Comparison of ENCODE assay signal across 23 cellular contexts in genomic region chr20:7497985-7498384, GRCh38.
DNase-seq lines count a peak whose midpoint lies in the region; ATAC-seq, FAIRE-seq and TF ChIP-seq lines count a peak whose summit lies in the region.
"Had no signal": no experiment of that assay in that cellular context is flagged by ENCODE, and none has a peak within 500 bp of the region (broad histone marks: within the 10 kb centered on the region; RNA-seq: fewer than 3 reads in every experiment).

No MANE protein-coding gene starts in this region.

- no peaks in the 10 kb centered on the region for H3F3A ChIP-seq in PC-3 (ENCODE audit: low read length, unreplicated experiment)

- 11% methylated on average over 1 of the region's 1 CpG for WGBS in mesenchymal stem cell

- no peak overlapping the region for H3K23ac ChIP-seq in mesenchymal stem cell (ENCODE audit: low read length in 2 of 2)

- H2AK5ac ChIP-seq in mesenchymal stem cell (ENCODE audit: low read length, severe bottlenecking): no peak overlapping the region

- H2BK120ac ChIP-seq in mesenchymal stem cell (ENCODE audit: low read depth, low read length): no peak overlapping the region

- H3K4me1 ChIP-seq in PC-3 (ENCODE audit: insufficient read depth, low read length) (peaks cover 15% of the 10 kb centered on the region), endothelial cell of umbilical vein (ENCODE audit: control insufficient read depth, extremely low read depth, insufficient read depth, low read length) (peaks cover 25% of the 10 kb centered on the region), mesenchymal stem cell (ENCODE audit: control insufficient read depth, insufficient read depth, low read depth, low read length) (peaks cover 5% of the 10 kb centered on the region)
- H3K4me1 ChIP-seq: BE2C, transverse colon had no signal

- no peaks in the 10 kb centered on the region for H3K79me1 ChIP-seq in mesenchymal stem cell (replicated peaks; ENCODE audit: low read length, poor library complexity, severe bottlenecking)

- H3K9me2 ChIP-seq in PC-3 (replicated peaks; ENCODE audit: low read length): no peaks in the 10 kb centered on the region

- peak overlapping the region; percentile 0; the same call in 1 of the 2 replicates for H3K27ac ChIP-seq in PC-3 (ENCODE audit: low read length)
- peak overlapping the region; percentile 69 for H3K27ac ChIP-seq in endothelial cell of umbilical vein (ENCODE audit: insufficient read depth, low read depth, low read length)
- no peak overlapping the region for H3K27ac ChIP-seq in mesenchymal stem cell (ENCODE audit: low read length, poor library complexity, severe bottlenecking)
- H3K27ac ChIP-seq: transverse colon had no signal

- no peak overlapping the region for H3K4me3 ChIP-seq in PC-3 (ENCODE audit: low read length)
- H3K4me3 ChIP-seq in endothelial cell of umbilical vein (replicated peaks in 1 of 3; ENCODE audit: insufficient read depth in 1 of 3, low read depth in 1 of 3, low read length in 3 of 3): no peak overlapping the region
- no peak overlapping the region for H3K4me3 ChIP-seq in mesenchymal stem cell (ENCODE audit: insufficient read depth in 1 of 2, low read depth in 1 of 2, low read length in 2 of 2)
- H3K4me3 ChIP-seq: lung, transverse colon had no signal

- intact Hi-C loops in PC-3 (cut with micrococcal nuclease): no loop called here
- intact Hi-C loops in endothelial cell of umbilical vein (cut with micrococcal nuclease): loop anchor here (1.0 to 2.0 kb wide), 5 partner anchors 39 to 427 kb away; no protein-coding TSS in a partner anchor

- no peaks in the 10 kb centered on the region for H3K27me3 Mint-ChIP-seq in progenitor cell of endocrine pancreas
- H3K27me3 Mint-ChIP-seq: activated CD4-positive, alpha-beta T cell treated with anti-CD3 and anti-CD28 coated beads, Interleukin-2, amount 10 ng/mL, durations not matched to agents 7 days and 5 days; activated naive CD8-positive, alpha-beta T cell treated with anti-CD3 and anti-CD28 coated beads, Interleukin-2, amount 10 ng/mL, durations not matched to agents 7 days and 5 days had no signal

- H2BK5ac ChIP-seq in mesenchymal stem cell (ENCODE audit: low read depth, low read length, poor library complexity, severe bottlenecking): no peak overlapping the region

- POLR2A ChIA-PET in PC-3 (lab: Charles Lee; ENCODE audit: unreplicated experiment) (no interaction called here), endothelial cell of umbilical vein (lab: Charles Lee) (no interaction called here)

- H3K9ac ChIP-seq in PC-3 (ENCODE audit: low read length) (no peak overlapping the region), endothelial cell of umbilical vein (replicated peaks; ENCODE audit: extremely low read depth, insufficient read depth, low read length) (peak overlapping the region; percentile 27), mesenchymal stem cell (ENCODE audit: low read length) (no peak overlapping the region)

- TF ChIP-seq POLR2A in endothelial cell of umbilical vein (IDR thresholded peaks at IDR 0.05; ENCODE audit: low read depth, low read length): peak; percentile 26

- H3K18ac ChIP-seq in mesenchymal stem cell (ENCODE audit: low read depth in 1 of 2, low read length in 2 of 2): no peak overlapping the region

- H3K9me3 ChIP-seq in PC-3 (ENCODE audit: low read length): no peaks in the 10 kb centered on the region
- H3K9me3 ChIP-seq in endothelial cell of umbilical vein (replicated peaks; ENCODE audit: control insufficient read depth, insufficient read depth, low read length): peaks cover 3% of the 10 kb centered on the region
- H3K9me3 ChIP-seq in mesenchymal stem cell (ENCODE audit: control insufficient read depth, low read length): peaks cover 11% of the 10 kb centered on the region
- H3K9me3 ChIP-seq: BE2C, transverse colon had no signal

- H3K4me3 Mint-ChIP-seq in progenitor cell of endocrine pancreas (ENCODE audit: low read depth): no peak overlapping the region
- H3K4me3 Mint-ChIP-seq: activated CD4-positive, alpha-beta T cell treated with anti-CD3 and anti-CD28 coated beads, Interleukin-2, amount 10 ng/mL, durations not matched to agents 7 days and 5 days; activated naive CD8-positive, alpha-beta T cell treated with anti-CD3 and anti-CD28 coated beads, Interleukin-2, amount 10 ng/mL, durations not matched to agents 7 days and 5 days; nephron had no signal

- no peaks in the 10 kb centered on the region for H3K36me3 ChIP-seq in PC-3 (ENCODE audit: low read depth, low read length)
- no peaks in the 10 kb centered on the region for H3K36me3 ChIP-seq in endothelial cell of umbilical vein (ENCODE audit: control insufficient read depth in 2 of 2, extremely low read depth in 1 of 2, insufficient read depth in 2 of 2, low read length in 2 of 2)
- no peaks in the 10 kb centered on the region for H3K36me3 ChIP-seq in mesenchymal stem cell (ENCODE audit: control insufficient read depth in 1 of 2, insufficient read depth in 2 of 2, low read depth in 1 of 2, low read length in 2 of 2)
- H3K36me3 ChIP-seq: BE2C, transverse colon had no signal

- H4K20me1 ChIP-seq in PC-3 (ENCODE audit: low read length) (no peaks in the 10 kb centered on the region), endothelial cell of umbilical vein (replicated peaks; ENCODE audit: control insufficient read depth, extremely low read depth, insufficient read depth, low read length) (no peaks in the 10 kb centered on the region)

- BruUV-seq in PC-3 (replicated peaks; lab: Mats Ljungman, UMichigan) (no TSS peak), endothelial cell of umbilical vein (replicated peaks; lab: Mats Ljungman, UMichigan) (no TSS peak)

- FAIRE-seq in endothelial cell of umbilical vein (lab: Jason Lieb, UNC): peak; percentile 95
- FAIRE-seq in frontal cortex (lab: Jason Lieb, UNC): no peak

- peak; percentile 1 for DNase-seq in Daoy (ENCODE audit: low read depth)
- DNase-seq in PC-3: peak; percentile 94
- peak; percentile 94 for DNase-seq in endothelial cell of umbilical vein (ENCODE audit: low read depth, low spot score)
- peak; percentile 61 for DNase-seq in mesenchymal stem cell
- no peak for DNase-seq in NCI-H1694 (lab: John Stamatoyannopoulos, UW)
- no peak for DNase-seq in progenitor cell of endocrine pancreas (ENCODE audit: low spot score, unreplicated experiment)
- no peak for DNase-seq in MV-4-11 (lab: John Stamatoyannopoulos, UW)
- DNase-seq in frontal cortex (ENCODE audit: low spot score in 2 of 2): no peak
- DNase-seq: activated CD4-positive, alpha-beta T cell treated with anti-CD3 and anti-CD28 coated beads, Interleukin-2, amount 10 ng/mL, durations not matched to agents 7 days and 5 days; activated naive CD8-positive, alpha-beta T cell treated with anti-CD3 and anti-CD28 coated beads, Interleukin-2, amount 10 ng/mL, durations not matched to agents 7 days and 5 days; BE2C; cerebellar nuclear complex; DMS153; erythroblast; NCI-H1092; NCI-H2171; NK-92 treated with Interleukin-12 subunit alpha and Interleukin-12 subunit beta, amount 100 ng/mL, for 24 hours; retina; stimulated activated CD4-positive, alpha-beta T cell treated with anti-CD3 and anti-CD28 coated beads, Interleukin-4, amount 100 ng/mL, for 24 hours; T1000; transverse colon had no signal

- H2AFZ ChIP-seq in PC-3 (ENCODE audit: low read length) (no peak overlapping the region), endothelial cell of umbilical vein (ENCODE audit: low read depth, low read length) (no peak overlapping the region), mesenchymal stem cell (ENCODE audit: low read depth, low read length) (no peak overlapping the region)

- ATAC-seq in PC-3: peak; percentile 80

- H3K9me3 Mint-ChIP-seq in progenitor cell of endocrine pancreas (ENCODE audit: low read depth): peaks cover 14% of the 10 kb centered on the region

- H3K36me3 Mint-ChIP-seq in progenitor cell of endocrine pancreas (ENCODE audit: insufficient read depth): no peaks in the 10 kb centered on the region
- H3K36me3 Mint-ChIP-seq: activated naive CD8-positive, alpha-beta T cell treated with anti-CD3 and anti-CD28 coated beads, Interleukin-2, amount 10 ng/mL, durations not matched to agents 7 days and 5 days had no signal

- no peak overlapping the region for H3K14ac ChIP-seq in mesenchymal stem cell (ENCODE audit: low read length in 2 of 2)

- no peaks in the 10 kb centered on the region for H3K4me1 Mint-ChIP-seq in progenitor cell of endocrine pancreas (ENCODE audit: low read depth)
- H3K4me1 Mint-ChIP-seq: activated CD4-positive, alpha-beta T cell treated with anti-CD3 and anti-CD28 coated beads, Interleukin-2, amount 10 ng/mL, durations not matched to agents 7 days and 5 days; activated naive CD8-positive, alpha-beta T cell treated with anti-CD3 and anti-CD28 coated beads, Interleukin-2, amount 10 ng/mL, durations not matched to agents 7 days and 5 days had no signal

- H3K79me2 ChIP-seq in PC-3 (ENCODE audit: low read length): no peaks in the 10 kb centered on the region
- H3K79me2 ChIP-seq in endothelial cell of umbilical vein (ENCODE audit: control insufficient read depth, insufficient read depth, low read length): no peaks in the 10 kb centered on the region

- TF ChIP-seq CTCF in PC-3 (conservative IDR thresholded peaks at IDR 0.05; ENCODE audit: low read depth, low read length): no peak
- no peak for TF ChIP-seq CTCF in endothelial cell of umbilical vein (IDR thresholded peaks at IDR 0.05; ENCODE audit: extremely low read depth in 1 of 2, insufficient read depth in 1 of 2, low read depth in 1 of 2, low read length in 2 of 2)
- TF ChIP-seq CTCF in progenitor cell of endocrine pancreas (IDR thresholded peaks at IDR 0.05; ENCODE audit: unreplicated experiment): no peak

- dilution Hi-C loops in endothelial cell of umbilical vein (cut with MboI; ENCODE audit: extremely low pct_ligation_motif_present, low sequenced_read_pairs): no loop called here

- H2BK15ac ChIP-seq in mesenchymal stem cell (ENCODE audit: low read depth, poor library complexity, severe bottlenecking): no peak overlapping the region

- no peak overlapping the region for H4K8ac ChIP-seq in mesenchymal stem cell (ENCODE audit: low read length)

- H3K9me1 ChIP-seq in endothelial cell of umbilical vein (replicated peaks; ENCODE audit: control insufficient read depth, extremely low read depth, insufficient read depth, low read length): no peaks in the 10 kb centered on the region

- CTCF ChIA-PET in PC-3 (lab: Charles Lee): no interaction called here
- CTCF ChIA-PET in endothelial cell of umbilical vein (lab: Charles Lee): interaction anchor here (0.9 to 1.0 kb wide), 2 partner anchors 99 to 361 kb away, joined by 3 read pairs; no protein-coding TSS in a partner anchor

- H3K27me3 ChIP-seq in PC-3 (ENCODE audit: low read length) (no peaks in the 10 kb centered on the region), endothelial cell of umbilical vein (ENCODE audit: control insufficient read depth in 2 of 2, insufficient read depth in 2 of 2, low read length in 2 of 2) (no peaks in the 10 kb centered on the region), mesenchymal stem cell (ENCODE audit: control insufficient read depth in 1 of 2, insufficient read depth in 1 of 2, low read length in 2 of 2) (no peaks in the 10 kb centered on the region)
- H3K27me3 ChIP-seq: transverse colon had no signal

- H4K91ac ChIP-seq in mesenchymal stem cell (ENCODE audit: low read length): no peak overlapping the region

- no peak overlapping the region for H2BK12ac ChIP-seq in mesenchymal stem cell (ENCODE audit: low read length in 2 of 2)

- H3K4ac ChIP-seq in mesenchymal stem cell (ENCODE audit: low read depth in 1 of 2, low read length in 2 of 2): no peak overlapping the region

- H3K4me2 ChIP-seq in PC-3 (ENCODE audit: low read length) (0 out of 2 replicates have a peak overlapping the region, but pooled peaks have one; percentile 2), endothelial cell of umbilical vein (ENCODE audit: insufficient read depth, low read length) (peak overlapping the region; percentile 53), mesenchymal stem cell (ENCODE audit: low read length, poor library complexity, severe bottlenecking) (no peak overlapping the region)

- no peak overlapping the region for H3K27ac Mint-ChIP-seq in progenitor cell of endocrine pancreas
- H3K27ac Mint-ChIP-seq: activated CD4-positive, alpha-beta T cell treated with anti-CD3 and anti-CD28 coated beads, Interleukin-2, amount 10 ng/mL, durations not matched to agents 7 days and 5 days; activated naive CD8-positive, alpha-beta T cell treated with anti-CD3 and anti-CD28 coated beads, Interleukin-2, amount 10 ng/mL, durations not matched to agents 7 days and 5 days; nephron had no signal

Comparison
In these comparisons a context has a peak if more than half of its experiments do, and no peak if none do; other contexts are left out.
1. DNase-seq: peak in Daoy (single experiment), PC-3 (single experiment), endothelial cell of umbilical vein (single experiment) and mesenchymal stem cell (single experiment); none in NCI-H1694 (single experiment), progenitor cell of endocrine pancreas (single experiment), MV-4-11 (single experiment) and frontal cortex (0 of 2).